23 cellular contexts compared by ENCODE assay signal in genomic region chr12:82793882-82794281, GRCh38.
DNase-seq lines count a peak whose midpoint lies in the region; ATAC-seq and TF ChIP-seq lines count a peak whose summit lies in the region.
"Had no signal": no experiment of that assay in that cellular context is flagged by ENCODE, and none has a peak within 500 bp of the region (broad histone marks: within the 10 kb centered on the region; RNA-seq: fewer than 3 reads in every experiment).

No MANE protein-coding gene starts in this region.

- ATAC-seq in WTC11 = peak; percentile 97
- ATAC-seq: foreskin keratinocyte, left colon, psoas muscle had no signal

- no peaks in the 10 kb centered on the region for H3K27me3 Mint-ChIP-seq in WTC11 (ENCODE audit: low read depth)
- H3K27me3 Mint-ChIP-seq: activated B cell treated with CpG ODN at 0.5 μM for 24 hours; activated naive CD4-positive, alpha-beta T cell treated with anti-CD3 and anti-CD28 coated beads, Interleukin-2, amount 10 ng/mL, durations not matched to agents 7 days and 5 days; memory B cell had no signal

- H3K27ac ChIP-seq in layer of hippocampus (ENCODE audit: low read depth, low read length) (peak overlapping the region; percentile 9), temporal lobe (ENCODE audit: low read depth, low read length) (peak overlapping the region; percentile 7), esophagus muscularis mucosa (replicated peaks in 1 of 4) (no peak overlapping the region)
- H3K27ac ChIP-seq: 22Rv1, foreskin keratinocyte, psoas muscle, testis had no signal

- TF ChIP-seq CTCF in WTC11 (IDR thresholded peaks at IDR 0.05) (no peak), esophagus muscularis mucosa (IDR thresholded peaks at IDR 0.05) (no peak)

- no peak overlapping the region for H3K4me3 Mint-ChIP-seq in WTC11
- H3K4me3 Mint-ChIP-seq: activated B cell treated with CpG ODN at 0.5 μM for 24 hours; activated naive CD4-positive, alpha-beta T cell treated with anti-CD3 and anti-CD28 coated beads, Interleukin-2, amount 10 ng/mL, durations not matched to agents 7 days and 5 days; memory B cell had no signal

- intact Hi-C loops in esophagus muscularis mucosa (cut with DNase I) = no loop called here

- 86% methylated on average over 7 of the region's 7 CpGs for WGBS in esophagus muscularis mucosa

- no peaks in the 10 kb centered on the region for H3K36me3 ChIP-seq in esophagus muscularis mucosa

- POLR2A ChIA-PET in WTC11 (lab: Charles Lee) = no interaction called here

- H3K27me3 ChIP-seq in layer of hippocampus (ENCODE audit: control insufficient read depth, insufficient read depth, low read length) = no peaks in the 10 kb centered on the region
- H3K27me3 ChIP-seq in esophagus muscularis mucosa = no peaks in the 10 kb centered on the region
- H3K27me3 ChIP-seq: foreskin keratinocyte, testis had no signal

- no peak for TF ChIP-seq POLR2A in esophagus muscularis mucosa (IDR thresholded peaks at IDR 0.05; ENCODE audit: low read depth)

- H3K9me3 Mint-ChIP-seq in WTC11 = no peaks in the 10 kb centered on the region
- H3K9me3 Mint-ChIP-seq: activated naive CD4-positive, alpha-beta T cell treated with anti-CD3 and anti-CD28 coated beads, Interleukin-2, amount 10 ng/mL, durations not matched to agents 7 days and 5 days; memory B cell had no signal

- no peak overlapping the region for H3K27ac Mint-ChIP-seq in WTC11
- H3K27ac Mint-ChIP-seq: activated B cell treated with CpG ODN at 0.5 μM for 24 hours; activated naive CD4-positive, alpha-beta T cell treated with anti-CD3 and anti-CD28 coated beads, Interleukin-2, amount 10 ng/mL, durations not matched to agents 7 days and 5 days; memory B cell had no signal

- H3K4me3 ChIP-seq in esophagus muscularis mucosa = no peak overlapping the region
- H3K4me3 ChIP-seq: psoas muscle, testis had no signal

- H3K4me1 ChIP-seq in esophagus muscularis mucosa = no peaks in the 10 kb centered on the region
- H3K4me1 ChIP-seq: foreskin keratinocyte, psoas muscle, testis had no signal

- peaks cover 15% of the 10 kb centered on the region for H3K4me1 Mint-ChIP-seq in WTC11
- H3K4me1 Mint-ChIP-seq: activated B cell treated with CpG ODN at 0.5 μM for 24 hours; activated naive CD4-positive, alpha-beta T cell treated with anti-CD3 and anti-CD28 coated beads, Interleukin-2, amount 10 ng/mL, durations not matched to agents 7 days and 5 days; memory B cell had no signal

- no peaks in the 10 kb centered on the region for H3K36me3 Mint-ChIP-seq in WTC11
- H3K36me3 Mint-ChIP-seq: activated naive CD4-positive, alpha-beta T cell treated with anti-CD3 and anti-CD28 coated beads, Interleukin-2, amount 10 ng/mL, durations not matched to agents 7 days and 5 days had no signal

- CTCF ChIA-PET in WTC11 (lab: Charles Lee) = interaction anchor here (1.6 kb wide), 1 partner anchor 39 kb away, joined by 3 read pairs; no protein-coding TSS in a partner anchor

- no peak for TF ChIP-seq EP300 in esophagus muscularis mucosa (IDR thresholded peaks at IDR 0.05)

- H3K9me3 ChIP-seq in esophagus muscularis mucosa = no peaks in the 10 kb centered on the region
- H3K9me3 ChIP-seq: psoas muscle, testis had no signal

- DNase-seq in NCI-H1436 (lab: John Stamatoyannopoulos, UW) (peak; percentile 23), NCI-H1436 treated with DMSO at 0.1 percent for 48 hours (lab: John Stamatoyannopoulos, UW) (no peak), WTC11 (ENCODE audit: low spot score) (peak; percentile 23), SHP77 treated with DMSO at 0.1 percent for 48 hours (lab: John Stamatoyannopoulos, UW) (no peak), esophagus muscularis mucosa (ENCODE audit: extremely low spot score) (no peak), H4 (ENCODE audit: low spot score) (no peak)
- DNase-seq: activated B cell treated with CpG ODN at 0.5 μM for 24 hours; activated CD4-positive, alpha-beta T cell treated with anti-CD3 and anti-CD28 coated beads, Interleukin-2, amount 50 U/mL, for 4 hours; activated naive CD4-positive, alpha-beta T cell treated with anti-CD3 and anti-CD28 coated beads, Interleukin-2, amount 10 ng/mL, durations not matched to agents 7 days and 5 days; effector memory CD4-positive, alpha-beta T cell; EL; foreskin keratinocyte; Karpas-422; left colon; NCI-H146; psoas muscle; stimulated activated CD4-positive, alpha-beta T cell treated with anti-CD3 and anti-CD28 coated beads, Interleukin-15, amount 100 ng/mL, for 24 hours; stimulated activated naive CD4-positive, alpha-beta T cell; testis had no signal

TF ChIP-seq in WTC11, 78 proteins besides CTCF, POLR2A, EP300 and RAD21:
- TF ChIP-seq OVOL2 (CRISPR knock-in tag; IDR thresholded peaks at IDR 0.05; ENCODE audit: borderline replicate concordance) = no peak
- TF ChIP-seq ATF6 (CRISPR knock-in tag; IDR thresholded peaks at IDR 0.05) = no peak
- TF ChIP-seq PRRX2 (CRISPR knock-in tag; IDR thresholded peaks at IDR 0.05) = no peak
- no peak for TF ChIP-seq ZNF121 (CRISPR knock-in tag; IDR thresholded peaks at IDR 0.05)
- TF ChIP-seq ZBTB21 (CRISPR knock-in tag; IDR thresholded peaks at IDR 0.05; ENCODE audit: borderline replicate concordance) = no peak
- no peak for TF ChIP-seq KAT7 (CRISPR knock-in tag; IDR thresholded peaks at IDR 0.05; ENCODE audit: borderline replicate concordance)
- no peak for TF ChIP-seq ZNF232 (CRISPR knock-in tag; IDR thresholded peaks at IDR 0.05)
- TF ChIP-seq ZSCAN18 (CRISPR knock-in tag; IDR thresholded peaks at IDR 0.05) = no peak
- TF ChIP-seq CDX4 (CRISPR knock-in tag; IDR thresholded peaks at IDR 0.05; ENCODE audit: borderline replicate concordance) = no peak
- no peak for TF ChIP-seq FOXP1 (CRISPR knock-in tag; IDR thresholded peaks at IDR 0.05; ENCODE audit: borderline replicate concordance)
- no peak for TF ChIP-seq ATF1 (CRISPR knock-in tag; IDR thresholded peaks at IDR 0.05)
- TF ChIP-seq ZNF512 (CRISPR knock-in tag; IDR thresholded peaks at IDR 0.05; ENCODE audit: borderline replicate concordance) = no peak
- no peak for TF ChIP-seq RORB (CRISPR knock-in tag; IDR thresholded peaks at IDR 0.05)
- no peak for TF ChIP-seq NR2C2 (CRISPR knock-in tag; IDR thresholded peaks at IDR 0.05)
TF ChIP-seq in WTC11: peak in this region for 0.

Comparison
In these comparisons a context has a peak if more than half of its experiments do, and no peak if none do; other contexts are left out.
1. DNase-seq: peak in NCI-H1436 (single experiment) and WTC11 (single experiment); none in NCI-H1436 treated with DMSO at 0.1 percent for 48 hours (single experiment), SHP77 treated with DMSO at 0.1 percent for 48 hours (single experiment), esophagus muscularis mucosa (single experiment) and H4 (single experiment).
2. H3K27ac ChIP-seq: peak in layer of hippocampus (single experiment) and temporal lobe (single experiment); none in esophagus muscularis mucosa (0 of 4).